Comparison of ENCODE assay signal across 1 cellular context in the genomic region with DNA sequence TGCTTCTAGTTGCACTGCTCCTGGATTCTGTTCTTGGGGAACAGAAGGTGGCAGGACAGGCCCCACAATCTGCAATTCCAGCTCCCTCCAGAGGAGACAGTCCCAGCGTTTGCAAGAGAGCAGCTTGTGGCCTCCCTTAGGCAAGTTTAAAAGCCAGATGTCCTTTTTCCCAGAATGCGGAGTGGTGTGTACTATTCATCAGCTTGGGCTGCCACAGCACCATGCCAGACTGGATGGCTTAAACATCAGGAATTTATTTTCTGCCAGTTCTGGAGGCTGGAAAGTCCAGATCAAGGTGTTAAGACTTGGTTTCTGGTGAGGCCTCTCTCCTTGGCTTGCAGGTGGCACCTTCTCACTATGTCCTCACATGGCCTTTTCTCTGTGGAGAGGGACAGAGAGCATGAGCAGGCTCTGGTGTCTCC.
TF ChIP-seq lines count a peak whose summit lies in the region.

No MANE protein-coding gene starts in this region.

TF ChIP-seq in K562, 482 proteins besides CTCF, POLR2A, EP300 and RAD21 (continued from another document):
- TF ChIP-seq PRDM10 (IDR thresholded peaks at IDR 0.05; ENCODE audit: partially characterized antibody): peak; percentile 27
